Comparison of ENCODE assay signal across 25 cellular contexts in genomic region chr18:8326763-8327394, GRCh38.
"Had no signal": no experiment of that assay in that cellular context is flagged by ENCODE, and none has a peak within 500 bp of the region (broad histone marks: within the 10 kb centered on the region; RNA-seq: fewer than 3 reads in every experiment).

No MANE protein-coding gene starts in this region.

- FAIRE-seq: astrocyte, RCC 7860, TTC549 had no signal

- H3K27ac ChIP-seq: cardiac muscle cell had no signal

- H3K36me3 ChIP-seq: cardiac muscle cell had no signal

- H3K27me3 ChIP-seq: cardiac muscle cell had no signal

- DNase-seq: activated B cell treated with CpG ODN at 0.5 μM for 24 hours; activated CD4-positive, alpha-beta T cell treated with anti-CD3 and anti-CD28 coated beads for 1 hour; activated CD4-positive, alpha-beta T cell treated with anti-CD3 and anti-CD28 coated beads, Interleukin-2, amount 10 ng/mL, durations not matched to agents 24 days and 14 days; activated CD4-positive, alpha-beta T cell treated with anti-CD3 and anti-CD28 coated beads, Interleukin-2, amount 50 U/mL, for 48 hours; activated CD8-positive, alpha-beta memory T cell treated with anti-CD3 and anti-CD28 coated beads, Interleukin-2, amount 10 ng/mL, durations not matched to agents 7 days and 5 days; activated effector memory CD4-positive, alpha-beta T cell treated with Interleukin-2 at 50 U/mL for 16 hours; activated naive CD4-positive, alpha-beta T cell; activated T-cell treated with anti-CD3 and anti-CD28 coated beads, Interleukin-2, amount 50 U/mL, for 24 hours; amygdala; Karpas-422; MM.1S; NCI-H1105; NCI-H1436; NCI-H187; NCI-H2081; NCI-H510A treated with DMSO at 0.1 percent for 48 hours; NCI-H69; SHP77 treated with DMSO at 0.1 percent for 48 hours; T-cell; T-helper 2 cell; T1000 had no signal

- ATAC-seq: activated CD8-positive, alpha-beta memory T cell treated with anti-CD3 and anti-CD28 coated beads, Interleukin-2, amount 10 ng/mL, durations not matched to agents 7 days and 5 days; T-cell had no signal

- H3K4me3 ChIP-seq: cardiac muscle cell had no signal
